8 cellular contexts compared by ENCODE assay signal in genomic region chr16:81003610-81004460, GRCh38. TPM values are rescaled to one million over a fixed set of nuclear protein-coding genes. Genes with fewer than 3 reads are reported as not detected.
DNase-seq lines count a peak whose midpoint lies in the region; ATAC-seq and TF ChIP-seq lines count a peak whose summit lies in the region.

No MANE protein-coding gene starts in this region.

- no peak overlapping the region for H3K4me3 Mint-ChIP-seq in chondrocyte (ENCODE audit: unreplicated experiment)
- H3K4me3 Mint-ChIP-seq in neural progenitor cell, result no peak overlapping the region

- H3K36me3 Mint-ChIP-seq in chondrocyte (ENCODE audit: low read depth), result no peaks in the 10 kb centered on the region
- peaks cover 10% of the 10 kb centered on the region for H3K36me3 Mint-ChIP-seq in neural progenitor cell

- H3K27ac ChIP-seq in OCI-LY1 (ENCODE audit: low read depth, low read length, poor library complexity, severe bottlenecking) (no peak overlapping the region), neural progenitor cell (no peak overlapping the region)

- no peak for TF ChIP-seq CTCF in OCI-LY1 (IDR thresholded peaks at IDR 0.05; ENCODE audit: low read length)
- TF ChIP-seq CTCF in chondrocyte (IDR thresholded peaks at IDR 0.05), result no peak
- TF ChIP-seq CTCF in neural progenitor cell (IDR thresholded peaks at IDR 0.05), result no peak
- TF ChIP-seq CTCF in omental fat pad (IDR thresholded peaks at IDR 0.05), result no peak

- H3K27me3 ChIP-seq in OCI-LY1 (ENCODE audit: insufficient read depth, low read length) (no peaks in the 10 kb centered on the region), neural progenitor cell (no peaks in the 10 kb centered on the region), HAP-1 (ENCODE audit: low read depth) (no peaks in the 10 kb centered on the region)

- H3K4me1 ChIP-seq in OCI-LY1 (ENCODE audit: insufficient read depth, low read length, severe bottlenecking), result peaks cover 30% of the 10 kb centered on the region
- peaks cover 17% of the 10 kb centered on the region for H3K4me1 ChIP-seq in neural progenitor cell
- peaks cover 18% of the 10 kb centered on the region for H3K4me1 ChIP-seq in HAP-1

- no peaks in the 10 kb centered on the region for H3K9me3 ChIP-seq in OCI-LY1 (ENCODE audit: low read length)
- no peaks in the 10 kb centered on the region for H3K9me3 ChIP-seq in neural progenitor cell (ENCODE audit: low read depth)
- H3K9me3 ChIP-seq in HAP-1, result no peaks in the 10 kb centered on the region

- H3K27ac Mint-ChIP-seq in chondrocyte (ENCODE audit: unreplicated experiment) (peak overlapping the region; percentile 74), neural progenitor cell (no peak overlapping the region)

- ATAC-seq in HG02571 (IDR thresholded peaks at IDR 0.05; ENCODE audit: unreplicated experiment) (no peak), GM18868 (IDR thresholded peaks at IDR 0.05; ENCODE audit: unreplicated experiment) (no peak), omental fat pad (ENCODE audit: low FRiP score) (no peak)

- H3K9me3 Mint-ChIP-seq in chondrocyte (ENCODE audit: low read depth) (no peaks in the 10 kb centered on the region), neural progenitor cell (peaks cover 4% of the 10 kb centered on the region)

- H3K27me3 Mint-ChIP-seq in chondrocyte (ENCODE audit: low read depth), result no peaks in the 10 kb centered on the region
- H3K27me3 Mint-ChIP-seq in neural progenitor cell (ENCODE audit: insufficient read depth, low read depth), result peaks cover 3% of the 10 kb centered on the region

- H4K20me1 ChIP-seq in OCI-LY1 (ENCODE audit: insufficient read depth, low read length), result no peaks in the 10 kb centered on the region
- peaks cover 30% of the 10 kb centered on the region for H4K20me1 ChIP-seq in neural progenitor cell (ENCODE audit: low read depth)

- no peak overlapping the region for H3K4me3 ChIP-seq in OCI-LY1 (ENCODE audit: low read depth, low read length, poor library complexity, severe bottlenecking)
- H3K4me3 ChIP-seq in neural progenitor cell, result no peak overlapping the region
- H3K4me3 ChIP-seq in HAP-1, result no peak overlapping the region

- in situ Hi-C loops in HAP-1 (cut with MboI; ENCODE audit: low sequenced_read_pairs), result no loop called here

- no peaks in the 10 kb centered on the region for H3K9me2 ChIP-seq in OCI-LY1 (ENCODE audit: low read depth, low read length)

- H3K36me3 ChIP-seq in OCI-LY1 (ENCODE audit: insufficient read depth, low read length), result no peaks in the 10 kb centered on the region
- no peaks in the 10 kb centered on the region for H3K36me3 ChIP-seq in neural progenitor cell
- no peaks in the 10 kb centered on the region; the same call in 1 of the 2 replicates for H3K36me3 ChIP-seq in HAP-1 (replicated peaks)

- H3F3A ChIP-seq in OCI-LY1 (ENCODE audit: insufficient read depth, low read length) (no peaks in the 10 kb centered on the region), neural progenitor cell (ENCODE audit: low read depth) (peaks cover 10% of the 10 kb centered on the region)

- peak; percentile 61 for DNase-seq in CD1c-positive myeloid dendritic cell (ENCODE audit: extremely low spot score)
- no peak for DNase-seq in chondrocyte (ENCODE audit: low spot score)
- no peak for DNase-seq in neural progenitor cell (ENCODE audit: low spot score)
- DNase-seq in HAP-1 (ENCODE audit: low spot score in 2 of 2), result no peak
- DNase-seq in omental fat pad (ENCODE audit: low spot score), result no peak

- H2AFZ ChIP-seq in OCI-LY1 (ENCODE audit: low read length) (no peak overlapping the region), neural progenitor cell (replicated peaks) (no peak overlapping the region)

- H3K79me2 ChIP-seq in OCI-LY1 (ENCODE audit: insufficient read depth, low read length) (peaks cover 67% of the 10 kb centered on the region), neural progenitor cell (ENCODE audit: low read depth) (peaks cover 92% of the 10 kb centered on the region)

- H3K9ac ChIP-seq in OCI-LY1 (ENCODE audit: low read length), result no peak overlapping the region
- H3K9ac ChIP-seq in neural progenitor cell, result no peak overlapping the region

- H3K4me2 ChIP-seq in OCI-LY1 (ENCODE audit: low read length) (peak overlapping the region; percentile 63), neural progenitor cell (peak overlapping the region; percentile 79)

- H3K4me1 Mint-ChIP-seq in chondrocyte (ENCODE audit: low read depth), result peaks cover 42% of the 10 kb centered on the region
- H3K4me1 Mint-ChIP-seq in neural progenitor cell, result peaks cover 28% of the 10 kb centered on the region

RNA-seq across cellular contexts. Expression of gene CMC2, which starts 2.9 kb away (rescaled TPM):
- total RNA-seq in chondrocyte, result 42.4 to 61.6 TPM (median 45.8 TPM) in 3 replicates
- 70.5 and 138 TPM in 2 replicates for total RNA-seq in neural progenitor cell (ENCODE audit: low replicate concordance)
- total RNA-seq in omental fat pad, result 10 to 100 TPM; 32.9 to 43.5 (median 34.0) TPM

RNA-seq across cellular contexts. Expression of gene CENPN, which starts 3.2 kb away (rescaled TPM):
- total RNA-seq in chondrocyte, result 9.2 to 14.6 TPM (median 10.8 TPM) in 3 replicates
- total RNA-seq in neural progenitor cell (ENCODE audit: low replicate concordance), result 76.8 and 111 TPM in 2 replicates
- 10 to 100 TPM in 1 of 4 donors, 1 to 10 TPM in 3; 4.5 to 12.0 (median 8.4) TPM for total RNA-seq in omental fat pad

RNA-seq across cellular contexts. Expression of gene ATMIN, which starts 31.8 kb away (rescaled TPM):
- total RNA-seq in chondrocyte (27.9 to 34.5 TPM (median 34.4 TPM) in 3 replicates), neural progenitor cell (ENCODE audit: low replicate concordance) (73.5 and 95.0 TPM in 2 replicates), omental fat pad (10 to 100 TPM; 34.5 to 45.6 (median 37.5) TPM)
